ENCODE assay signal across 8 cellular contexts in genomic region chr17:50345443-50346312, GRCh38. TPM values are rescaled to one million over a fixed set of nuclear protein-coding genes. Genes with fewer than 3 reads are reported as not detected.
DNase-seq lines count a peak whose midpoint lies in the region; ATAC-seq, FAIRE-seq and TF ChIP-seq lines count a peak whose summit lies in the region.

Gene XYLT2 (plus strand): TSS chr17:50346126. CDS start chr17:50346141, 15 bp downstream.

- intact Hi-C loops in T-helper 2 cell treated with Interferon-gamma antibody and Interleukin-4, amounts not matched to agents 100 ng/mL and 5 ng/mL, for 36 hours (cut with micrococcal nuclease): loop anchor here (5.0 kb wide), 1 partner anchor 143 kb away; the partner anchor contains the start of gene COL1A1
- intact Hi-C loops in right cardiac atrium (cut with DNase I) (no loop called here), vagina (cut with DNase I) (no loop called here)

- H3K4me3 ChIP-seq in right cardiac atrium (ENCODE audit: low read length) (peak within 1 kb of the TSS; percentile 70), rectal smooth muscle tissue (ENCODE audit: low read length) (peak within 1 kb of the TSS; percentile 84), vagina (peak within 1 kb of the TSS; percentile 93 to 96)

- H3K9ac ChIP-seq in rectal smooth muscle tissue (ENCODE audit: low read length): peak within 1 kb of the TSS; percentile 69

- H3K4me1 ChIP-seq in right cardiac atrium (ENCODE audit: control insufficient read depth, insufficient read depth, low read length) (peaks cover 9% of the 10 kb centered on the region), rectal smooth muscle tissue (ENCODE audit: control insufficient read depth, insufficient read depth, low read length) (peaks cover 13% of the 10 kb centered on the region), vagina (peaks cover 36% of the 10 kb centered on the region)

- peak; percentile 98 for DNase-seq in GM12891 (ENCODE audit: insufficient read length, low spot score)
- DNase-seq in NCI-H146 (lab: John Stamatoyannopoulos, UW): peak; percentile 82
- peak; percentile 88 to 97 (median 96) for DNase-seq in right cardiac atrium
- DNase-seq in vagina (ENCODE audit: extremely low spot score in 2 of 2): no peak

- FAIRE-seq in GM12891 (lab: Jason Lieb, UNC): peak; percentile 93

- TF ChIP-seq CTCF in vagina (IDR thresholded peaks at IDR 0.05): no peak

- H3K27me3 ChIP-seq in right cardiac atrium (ENCODE audit: control insufficient read depth, insufficient read depth) (no peaks in the 10 kb centered on the region), rectal smooth muscle tissue (ENCODE audit: control insufficient read depth, insufficient read depth, low read length) (no peaks in the 10 kb centered on the region), vagina (no peaks in the 10 kb centered on the region)

- TF ChIP-seq POLR2A in GM12891 (IDR thresholded peaks at IDR 0.05; ENCODE audit: low read depth, low read length) (peak; percentile 66; the same call in 1 of the 2 replicates), vagina (IDR thresholded peaks at IDR 0.05) (peak in 1 of 2 donors; percentile 7)

- WGBS in right cardiac atrium: 2% methylated on average over 87 of the region's 87 CpGs

- H3K27ac ChIP-seq in angular gyrus (ENCODE audit: low read depth, low read length): peak within 1 kb of the TSS; percentile 46
- H3K27ac ChIP-seq in right cardiac atrium (ENCODE audit: low read length): no peak within 1 kb of the TSS
- H3K27ac ChIP-seq in rectal smooth muscle tissue (ENCODE audit: low read depth, low read length): peak within 1 kb of the TSS; percentile 30
- H3K27ac ChIP-seq in vagina: peak within 1 kb of the TSS; percentile 73

- no peaks in the 10 kb centered on the region for H3K9me3 ChIP-seq in right cardiac atrium (ENCODE audit: control insufficient read depth, low read length)
- no peaks in the 10 kb centered on the region for H3K9me3 ChIP-seq in vagina

- no peaks in the 10 kb centered on the region for H3K36me3 ChIP-seq in rectal smooth muscle tissue (ENCODE audit: control insufficient read depth, insufficient read depth, low read length)
- no peaks in the 10 kb centered on the region for H3K36me3 ChIP-seq in vagina

- ATAC-seq in HG02759 (IDR thresholded peaks at IDR 0.05; ENCODE audit: unreplicated experiment): peak; percentile 82
- peak; percentile 91 to 95 for ATAC-seq in right cardiac atrium

TF ChIP-seq in GM12891, 5 proteins besides CTCF, POLR2A, EP300 and RAD21:
- TF ChIP-seq PAX5 (IDR thresholded peaks at IDR 0.05; ENCODE audit: insufficient read depth, low read length, severe bottlenecking): no peak
- TF ChIP-seq SPI1 (IDR thresholded peaks at IDR 0.05; ENCODE audit: low read depth, low read length): no peak
- no peak for TF ChIP-seq POU2F2 (IDR thresholded peaks at IDR 0.05; ENCODE audit: low read depth, low read length)
- TF ChIP-seq TAF1 (IDR thresholded peaks at IDR 0.05; ENCODE audit: low read depth, low read length): peak; percentile 74
- peak; percentile 60; the same call in 1 of the 2 replicates for TF ChIP-seq POLR2AphosphoS5 (IDR thresholded peaks at IDR 0.05; ENCODE audit: low read depth, low read length)

RNA-seq across cellular contexts. Expression of gene XYLT2, which starts in this region (rescaled TPM):
- 7.1 TPM for polyA plus RNA-seq in GM12891 (2012; ENCODE audit: low read depth, missing spikeins)
- 34.3 and 35.9 TPM in 2 replicates for total RNA-seq in T-helper 2 cell treated with Interferon-gamma antibody and Interleukin-4, amounts not matched to agents 100 ng/mL and 5 ng/mL, for 36 hours
- total RNA-seq in right cardiac atrium: 10 to 100 TPM; 15.8 to 19.1 (median 18.3) TPM
- polyA plus RNA-seq in right cardiac atrium: 13.2 TPM
- 30.4 TPM for total RNA-seq in vagina

Comparison
In these comparisons a context has a peak if more than half of its experiments do, and no peak if none do; other contexts are left out.
1. DNase-seq: peak in GM12891 (single experiment), NCI-H146 (single experiment) and right cardiac atrium (3 of 3); none in vagina (0 of 2).
2. Peak in every context shown above with its lines, with median percentiles within 50 percentile points of each other: H3K4me3 ChIP-seq.